33 cellular contexts compared by ENCODE assay signal in the genomic region with DNA sequence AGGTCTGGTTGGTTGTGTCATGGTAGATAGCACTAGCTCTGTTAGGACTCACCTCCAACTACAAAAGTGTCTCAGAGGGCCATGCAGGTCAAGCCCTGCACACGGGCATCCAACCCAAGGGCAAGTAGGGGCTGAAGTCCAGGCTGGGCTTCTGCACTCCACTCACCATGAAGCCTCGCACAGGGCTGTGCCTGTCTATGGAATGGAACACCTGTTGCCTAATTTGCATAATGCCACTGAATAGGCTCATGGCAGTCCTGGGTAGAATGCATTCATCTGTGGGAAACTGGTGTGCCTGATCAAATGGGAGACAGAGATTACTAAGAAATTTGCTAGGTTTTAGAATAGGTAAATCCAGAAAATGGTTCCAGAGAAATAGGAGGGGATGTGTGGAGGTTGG.
"Had no signal": no experiment of that assay in that cellular context is flagged by ENCODE, and none has a peak within 500 bp of the region (broad histone marks: within the 10 kb centered on the region; RNA-seq: fewer than 3 reads in every experiment).

No MANE protein-coding gene starts in this region.

- H3K9me3 Mint-ChIP-seq: activated CD4-positive, alpha-beta memory T cell treated with anti-CD3 and anti-CD28 coated beads, Interleukin-2, amount 10 ng/mL, durations not matched to agents 7 days and 5 days; activated CD4-positive, alpha-beta T cell treated with anti-CD3 and anti-CD28 coated beads, Interleukin-2, amount 10 ng/mL, durations not matched to agents 7 days and 5 days; activated naive CD4-positive, alpha-beta T cell treated with anti-CD3 and anti-CD28 coated beads, Interleukin-2, amount 10 ng/mL, durations not matched to agents 7 days and 5 days; activated naive CD8-positive, alpha-beta T cell treated with anti-CD3 and anti-CD28 coated beads, Interleukin-2, amount 10 ng/mL, durations not matched to agents 7 days and 5 days; activated T-cell treated with anti-CD3 and anti-CD28 coated beads, Interleukin-2, amount 50 U/mL, for 24 hours; brain; stimulated activated memory B cell treated with anti-CD40 and anti-IgM and Interleukin-4, amounts not matched to agents 10 μg/mL and 1 μg/mL and 100 μg/mL, for 72 hours; stimulated activated naive CD8-positive, alpha-beta T cell treated with anti-CD3 and anti-CD28 coated beads, Interleukin-15, amount 100 ng/mL, for 72 hours had no signal

- H3K27ac ChIP-seq: ascending aorta, cardiac muscle cell, colonic mucosa, epithelial cell of prostate, hepatocyte, parathyroid adenoma, psoas muscle, sigmoid colon, thyroid gland, upper lobe of left lung, vagina had no signal

- H3K4me1 Mint-ChIP-seq: activated CD4-positive, alpha-beta T cell treated with anti-CD3 and anti-CD28 coated beads, Interleukin-2, amount 10 ng/mL, durations not matched to agents 7 days and 5 days; activated naive CD4-positive, alpha-beta T cell treated with anti-CD3 and anti-CD28 coated beads, Interleukin-2, amount 10 ng/mL, durations not matched to agents 7 days and 5 days had no signal

- H3K27me3 Mint-ChIP-seq: stimulated activated memory B cell treated with anti-CD40 and anti-IgM and Interleukin-4, amounts not matched to agents 10 μg/mL and 1 μg/mL and 100 μg/mL, for 72 hours; stimulated activated naive CD8-positive, alpha-beta T cell treated with anti-CD3 and anti-CD28 coated beads, Interleukin-15, amount 100 ng/mL, for 72 hours had no signal

- H3K27ac Mint-ChIP-seq: activated CD4-positive, alpha-beta memory T cell treated with anti-CD3 and anti-CD28 coated beads, Interleukin-2, amount 10 ng/mL, durations not matched to agents 7 days and 5 days; activated CD4-positive, alpha-beta T cell treated with anti-CD3 and anti-CD28 coated beads, Interleukin-2, amount 10 ng/mL, durations not matched to agents 7 days and 5 days; activated naive CD4-positive, alpha-beta T cell treated with anti-CD3 and anti-CD28 coated beads, Interleukin-2, amount 10 ng/mL, durations not matched to agents 7 days and 5 days; activated naive CD8-positive, alpha-beta T cell treated with anti-CD3 and anti-CD28 coated beads, Interleukin-2, amount 10 ng/mL, durations not matched to agents 7 days and 5 days; activated T-cell treated with anti-CD3 and anti-CD28 coated beads, Interleukin-2, amount 50 U/mL, for 24 hours; brain; stimulated activated memory B cell treated with anti-CD40 and anti-IgM and Interleukin-4, amounts not matched to agents 10 μg/mL and 1 μg/mL and 100 μg/mL, for 72 hours; stimulated activated naive CD8-positive, alpha-beta T cell treated with anti-CD3 and anti-CD28 coated beads, Interleukin-15, amount 100 ng/mL, for 72 hours had no signal

- H3K36me3 Mint-ChIP-seq: activated naive CD4-positive, alpha-beta T cell treated with anti-CD3 and anti-CD28 coated beads, Interleukin-2, amount 10 ng/mL, durations not matched to agents 7 days and 5 days; activated naive CD8-positive, alpha-beta T cell treated with anti-CD3 and anti-CD28 coated beads, Interleukin-2, amount 10 ng/mL, durations not matched to agents 7 days and 5 days; brain; stimulated activated memory B cell treated with anti-CD40 and anti-IgM and Interleukin-4, amounts not matched to agents 10 μg/mL and 1 μg/mL and 100 μg/mL, for 72 hours had no signal

- DNase-seq: activated CD4-positive, alpha-beta memory T cell treated with anti-CD3 and anti-CD28 coated beads, Interleukin-2, amount 10 ng/mL, durations not matched to agents 7 days and 5 days; activated CD4-positive, alpha-beta T cell treated with anti-CD3 and anti-CD28 coated beads, Interleukin-2, amount 10 ng/mL, durations not matched to agents 7 days and 5 days; activated CD4-positive, CD25-positive, alpha-beta regulatory T cell treated with anti-CD3 and anti-CD28 coated beads, Interleukin-2, amount 50 U/mL, for 72 hours; activated CD8-positive, alpha-beta memory T cell treated with anti-CD3 and anti-CD28 coated beads, Interleukin-2, amount 50 U/mL, for 48 hours; activated gamma-delta T cell; activated naive CD4-positive, alpha-beta T cell treated with anti-CD3 and anti-CD28 coated beads, Interleukin-2, amount 10 ng/mL, durations not matched to agents 7 days and 5 days; activated naive CD8-positive, alpha-beta T cell treated with anti-CD3 and anti-CD28 coated beads, Interleukin-2, amount 10 ng/mL, durations not matched to agents 7 days and 5 days; activated T-cell treated with anti-CD3 and anti-CD28 coated beads, Interleukin-2, amount 50 U/mL, for 24 hours; cerebellar nuclear complex; colonic mucosa; effector CD8-positive, alpha-beta T cell; islet precursor cell; left ventricle myocardium superior; nucleus accumbens; psoas muscle; sigmoid colon; small intestine; stimulated activated CD4-positive, alpha-beta T cell treated with anti-CD3 and anti-CD28 coated beads, Interleukin-1b, Interleukin-23, amount 100 ng/mL, for 48 hours; stimulated activated CD4-positive, alpha-beta T cell treated with anti-CD3 and anti-CD28 coated beads, Interleukin-4, amount 100 ng/mL, for 4 hours; stimulated activated CD8-positive, alpha-beta memory T cell treated with anti-CD3 and anti-CD28 coated beads, Interleukin-4, amount 100 ng/mL, for 48 hours; stimulated activated naive CD8-positive, alpha-beta T cell treated with anti-CD3 and anti-CD28 coated beads, Interleukin-15, amount 100 ng/mL, for 72 hours; substantia nigra; T1000; thyroid gland; upper lobe of left lung had no signal

- ATAC-seq: left ventricle myocardium superior; psoas muscle; stimulated activated memory B cell treated with anti-CD40 and anti-IgM and Interleukin-4, amounts not matched to agents 10 μg/mL and 1 μg/mL and 100 μg/mL, for 72 hours; stimulated activated naive CD8-positive, alpha-beta T cell treated with anti-CD3 and anti-CD28 coated beads, Interleukin-15, amount 100 ng/mL, for 72 hours had no signal

- H3K4me3 Mint-ChIP-seq: activated CD4-positive, alpha-beta memory T cell treated with anti-CD3 and anti-CD28 coated beads, Interleukin-2, amount 10 ng/mL, durations not matched to agents 7 days and 5 days; activated CD4-positive, alpha-beta T cell treated with anti-CD3 and anti-CD28 coated beads, Interleukin-2, amount 10 ng/mL, durations not matched to agents 7 days and 5 days; activated naive CD4-positive, alpha-beta T cell treated with anti-CD3 and anti-CD28 coated beads, Interleukin-2, amount 10 ng/mL, durations not matched to agents 7 days and 5 days; activated naive CD8-positive, alpha-beta T cell treated with anti-CD3 and anti-CD28 coated beads, Interleukin-2, amount 10 ng/mL, durations not matched to agents 7 days and 5 days; activated T-cell treated with anti-CD3 and anti-CD28 coated beads, Interleukin-2, amount 50 U/mL, for 24 hours; brain; stimulated activated memory B cell treated with anti-CD40 and anti-IgM and Interleukin-4, amounts not matched to agents 10 μg/mL and 1 μg/mL and 100 μg/mL, for 72 hours; stimulated activated naive CD8-positive, alpha-beta T cell treated with anti-CD3 and anti-CD28 coated beads, Interleukin-15, amount 100 ng/mL, for 72 hours had no signal
